Comparison of ENCODE assay signal across 35 cellular contexts in genomic region chr11:50247309-50247874, GRCh38.
"Had no signal": no experiment of that assay in that cellular context is flagged by ENCODE, and none has a peak within 500 bp of the region (broad histone marks: within the 10 kb centered on the region; RNA-seq: fewer than 3 reads in every experiment).

No MANE protein-coding gene starts in this region.

- H3K9me3 ChIP-seq: MG63 had no signal

- H3K27ac ChIP-seq: KMS-11 had no signal

- DNase-seq: Karpas-422, Kasumi-1, KBM-7, MG63, MM.1S, MV-4-11, NCI-H1048, NCI-H1092, NCI-H1092 treated with DMSO at 0.1 percent for 48 hours, NCI-H1105, NCI-H1105 treated with DMSO at 0.1 percent for 48 hours, NCI-H1417, NCI-H1417 treated with DMSO at 0.1 percent for 48 hours, NCI-H1436, NCI-H1436 treated with DMSO at 0.1 percent for 48 hours, NCI-H146, NCI-H1694, NCI-H1694 treated with DMSO at 0.1 percent for 48 hours, NCI-H187, NCI-H187 treated with DMSO at 0.1 percent for 48 hours, NCI-H1930, NCI-H2029, NCI-H2029 treated with DMSO at 0.1 percent for 48 hours, NCI-H2081, NCI-H2081 treated with DMSO at 0.1 percent for 48 hours, NCI-H2107, NCI-H2171, NCI-H2171 treated with DMSO at 0.1 percent for 48 hours, NCI-H2227 treated with DMSO at 0.1 percent for 48 hours, NCI-H226, NCI-H345, NCI-H446, NCI-H446 treated with DMSO at 0.1 percent for 48 hours, NCI-H510A had no signal

- H3K27me3 ChIP-seq: MG63 had no signal

- H3K36me3 ChIP-seq: MG63 had no signal

- H3K4me3 ChIP-seq: MG63 had no signal
